29 cellular contexts compared by ENCODE assay signal in genomic region chr17:60098578-60098977, GRCh38. TPM values are rescaled to one million over a fixed set of nuclear protein-coding genes. Genes with fewer than 3 reads are reported as not detected.
"Had no signal": no experiment of that assay in that cellular context is flagged by ENCODE, and none has a peak within 500 bp of the region (broad histone marks: within the 10 kb centered on the region; RNA-seq: fewer than 3 reads in every experiment).

No MANE protein-coding gene starts in this region.

- H3K36me3 ChIP-seq: colonic mucosa, esophagus muscularis mucosa, heart right ventricle, left lung, neural progenitor cell, prostate gland, right atrium auricular region, suprapubic skin, transverse colon, upper lobe of right lung, uterus had no signal

- ATAC-seq: heart right ventricle; left cardiac atrium; left lung; naive thymus-derived CD4-positive, alpha-beta T cell; sciatic nerve; stimulated activated naive B cell treated with anti-CD40 and anti-IgM and Interleukin-4, amounts not matched to agents 10 μg/mL and 1 μg/mL and 100 μg/mL, for 72 hours; stimulated activated naive CD8-positive, alpha-beta T cell treated with anti-CD3 and anti-CD28 coated beads, Interleukin-15, amount 100 ng/mL, for 72 hours; upper lobe of right lung had no signal

- H3K4me1 Mint-ChIP-seq: nephron had no signal

- H3K27ac Mint-ChIP-seq: dendritic cell treated with granulocyte-macrophage colony-stimulating factor and Interleukin-4, amounts not matched to agents 40 ng/mL and 50 ng/mL, for 4 days; naive thymus-derived CD4-positive, alpha-beta T cell; nephron; neural progenitor cell; stimulated activated naive B cell treated with anti-CD40 and anti-IgM and Interleukin-4, amounts not matched to agents 10 μg/mL and 1 μg/mL and 100 μg/mL, for 72 hours; stimulated activated naive CD8-positive, alpha-beta T cell treated with anti-CD3 and anti-CD28 coated beads, Interleukin-15, amount 100 ng/mL, for 72 hours had no signal

- H3K4me3 Mint-ChIP-seq: dendritic cell treated with granulocyte-macrophage colony-stimulating factor and Interleukin-4, amounts not matched to agents 40 ng/mL and 50 ng/mL, for 4 days; naive thymus-derived CD4-positive, alpha-beta T cell; nephron; neural progenitor cell; stimulated activated naive B cell treated with anti-CD40 and anti-IgM and Interleukin-4, amounts not matched to agents 10 μg/mL and 1 μg/mL and 100 μg/mL, for 72 hours; stimulated activated naive CD8-positive, alpha-beta T cell treated with anti-CD3 and anti-CD28 coated beads, Interleukin-15, amount 100 ng/mL, for 72 hours had no signal

- H3K4me3 ChIP-seq: colonic mucosa, esophagus muscularis mucosa, heart right ventricle, left lung, neural progenitor cell, prostate gland, right atrium auricular region, suprapubic skin, transverse colon, upper lobe of right lung, uterus had no signal

- H3K36me3 Mint-ChIP-seq: naive thymus-derived CD4-positive, alpha-beta T cell had no signal

- H3K9ac ChIP-seq: neural progenitor cell had no signal

- H3K9me3 ChIP-seq: colonic mucosa, esophagus muscularis mucosa, left lung, prostate gland, right atrium auricular region, suprapubic skin, transverse colon, upper lobe of right lung, uterus had no signal

- H3K27me3 ChIP-seq: colonic mucosa, esophagus muscularis mucosa, heart right ventricle, left lung, neural progenitor cell, right atrium auricular region, suprapubic skin, transverse colon, upper lobe of right lung, uterus had no signal

- DNase-seq: colonic mucosa; effector memory CD4-positive, alpha-beta T cell; foreskin melanocyte; glutamatergic neuron; heart right ventricle; hippocampal formation; left cardiac atrium; left lung; midbrain; naive thymus-derived CD4-positive, alpha-beta T cell; stimulated activated CD4-positive, alpha-beta T cell treated with anti-CD3 and anti-CD28 coated beads, Interleukin-2, amount 100 ng/mL, for 24 hours; stimulated activated CD4-positive, alpha-beta T cell treated with anti-CD3 and anti-CD28 coated beads, Interleukin-4, amount 100 ng/mL, for 4 hours; stimulated activated naive B cell treated with anti-CD40 and anti-IgM and Interleukin-4, amounts not matched to agents 10 μg/mL and 1 μg/mL and 100 μg/mL, for 72 hours; stimulated activated naive CD8-positive, alpha-beta T cell treated with anti-CD3 and anti-CD28 coated beads, Interleukin-15, amount 100 ng/mL, for 72 hours; transverse colon; upper lobe of right lung; uterus had no signal

- H3K4me1 ChIP-seq: colonic mucosa, prostate gland, right atrium auricular region, upper lobe of right lung, uterus had no signal

- H3K9me3 Mint-ChIP-seq: dendritic cell treated with granulocyte-macrophage colony-stimulating factor and Interleukin-4, amounts not matched to agents 40 ng/mL and 50 ng/mL, for 4 days; stimulated activated naive CD8-positive, alpha-beta T cell treated with anti-CD3 and anti-CD28 coated beads, Interleukin-15, amount 100 ng/mL, for 72 hours had no signal

- H2AFZ ChIP-seq: neural progenitor cell had no signal

- H3K27ac ChIP-seq: colonic mucosa, esophagus muscularis mucosa, heart right ventricle, left lung, neural progenitor cell, prostate gland, right atrium auricular region, suprapubic skin, transverse colon, upper lobe of right lung, uterus had no signal

- H3K4me2 ChIP-seq: neural progenitor cell had no signal

- H3K27me3 Mint-ChIP-seq: stimulated activated naive B cell treated with anti-CD40 and anti-IgM and Interleukin-4, amounts not matched to agents 10 μg/mL and 1 μg/mL and 100 μg/mL, for 72 hours had no signal

RNA-seq across cellular contexts. Expression of gene CA4, which starts 51.2 kb away (rescaled TPM):
- total RNA-seq: epithelial cell of proximal tubule; fibroblast of lung; kidney epithelial cell; naive thymus-derived CD4-positive, alpha-beta T cell; osteocyte had no signal
- polyA plus RNA-seq: fibroblast of lung; naive thymus-derived CD4-positive, alpha-beta T cell had no signal
